ENCODE assay signal across 8 cellular contexts in the genomic region with DNA sequence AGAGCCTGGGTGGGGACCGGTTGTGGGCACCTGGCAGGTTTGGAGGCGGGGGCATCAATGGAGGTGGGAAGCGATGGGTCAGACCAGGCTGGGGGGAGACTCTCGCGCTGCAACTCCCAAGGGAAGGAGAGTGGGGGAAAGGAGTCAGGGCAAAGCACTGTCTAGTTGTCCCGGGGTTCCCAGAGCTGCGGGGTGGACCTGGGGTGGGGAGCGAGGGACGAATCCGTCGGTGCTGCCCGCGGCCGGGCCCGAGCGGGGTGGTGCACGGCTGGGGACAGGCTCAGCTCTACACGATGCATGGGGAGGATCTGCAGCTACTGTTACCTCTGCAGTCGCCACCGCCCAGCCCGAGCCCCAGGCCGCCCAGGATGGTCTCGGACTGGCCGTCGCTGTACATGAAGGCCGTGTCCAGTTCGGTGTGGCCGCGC. TPM values are rescaled to one million over a fixed set of nuclear protein-coding genes. Genes with fewer than 3 reads are reported as not detected.
A peak's percentile ranks its signal among the peaks of the same experiment; 100 is the strongest.
DNase-seq lines count a peak whose midpoint lies in the region; ATAC-seq, FAIRE-seq and TF ChIP-seq lines count a peak whose summit lies in the region.

No MANE protein-coding gene starts in this region.

- H2AFZ ChIP-seq in HCT116 (ENCODE audit: low read depth, low read length, poor library complexity, severe bottlenecking) (no peak overlapping the region), endothelial cell of umbilical vein (ENCODE audit: low read depth, low read length) (peak overlapping the region; percentile 73), neural cell (ENCODE audit: low read depth, low read length) (peak overlapping the region; percentile 37)

- H3K4me3 ChIP-seq in HCT116 (replicated peaks in 1 of 2; ENCODE audit: low read depth in 1 of 2, low read length in 2 of 2) (peak overlapping the region; percentile 87 to 88), SJSA1 (peak overlapping the region; percentile 88), endothelial cell of umbilical vein (replicated peaks in 1 of 3; ENCODE audit: insufficient read depth in 1 of 3, low read depth in 1 of 3, low read length in 3 of 3) (peak overlapping the region; percentile 45 to 83 (median 69)), neural cell (ENCODE audit: low read length) (peak overlapping the region; percentile 98)

- intact Hi-C loops in HCT116 (cut with micrococcal nuclease): no loop called here
- intact Hi-C loops in endothelial cell of umbilical vein (cut with micrococcal nuclease): loop anchor here (5.0 kb wide), 1 partner anchor 1176 kb away; a partner anchor contains a TSS

- POLR2A ChIA-PET in HCT116 (lab: Charles Lee): no interaction called here
- POLR2A ChIA-PET in endothelial cell of umbilical vein (lab: Charles Lee): no interaction called here

- peak; percentile 37 for ATAC-seq in HCT116

- H3K4me1 ChIP-seq in HCT116 (ENCODE audit: control insufficient read depth in 1 of 2, insufficient read depth in 2 of 2, low read length in 2 of 2) (peaks cover 18 to 47% of the 10 kb centered on the region in 2 experiments; a peak in 3 of 4 replicates), SJSA1 (replicated peaks) (peaks cover 30% of the 10 kb centered on the region), endothelial cell of umbilical vein (ENCODE audit: control insufficient read depth, extremely low read depth, insufficient read depth, low read length) (peaks cover 21% of the 10 kb centered on the region)

- RAD21 ChIA-PET in HCT116 (lab: Charles Lee; ENCODE audit: low non-redundant PET in 1 of 2, low total read pairs in 2 of 2, uncharacterized antibody in 2 of 2, unreplicated experiment in 2 of 2): no interaction called here

- dilution Hi-C loops in endothelial cell of umbilical vein (cut with MboI; ENCODE audit: extremely low pct_ligation_motif_present, low sequenced_read_pairs): no loop called here

- no peak for FAIRE-seq in endothelial cell of umbilical vein (lab: Jason Lieb, UNC)

- DNase-seq in COLO668 (lab: John Stamatoyannopoulos, UW; ENCODE audit: unreplicated experiment) (peak; percentile 73), HCT116 (ENCODE audit: low read depth, low spot score) (no peak), SJSA1 (ENCODE audit: low read depth in 1 of 2, low spot score in 2 of 2) (no peak), endothelial cell of umbilical vein (ENCODE audit: low read depth, low spot score) (no peak), KG1 (lab: John Stamatoyannopoulos, UW) (no peak), NCI-H2029 treated with DMSO at 0.1 percent for 48 hours (lab: John Stamatoyannopoulos, UW) (no peak)
- DNase-seq in activated CD4-positive, CD25-positive, alpha-beta regulatory T cell treated with anti-CD3 and anti-CD28 coated beads, Interleukin-2, amount 50 U/mL, for 72 hours: no peak

- no peak for TF ChIP-seq CTCF in HCT116 (IDR thresholded peaks at IDR 0.05 in 2 of 3, conservative IDR thresholded peaks at IDR 0.05 in 1 of 3; ENCODE audit: borderline replicate concordance in 1 of 3, insufficient read depth in 1 of 3, low read depth in 2 of 3, low read length in 2 of 3)
- TF ChIP-seq CTCF in endothelial cell of umbilical vein (IDR thresholded peaks at IDR 0.05; ENCODE audit: extremely low read depth in 1 of 2, insufficient read depth in 1 of 2, low read depth in 1 of 2, low read length in 2 of 2): no peak
- TF ChIP-seq CTCF in neural cell (IDR thresholded peaks at IDR 0.05; ENCODE audit: poor library complexity, severe bottlenecking): no peak

- H3K36me3 ChIP-seq in HCT116 (ENCODE audit: control insufficient read depth in 1 of 2, insufficient read depth in 2 of 2, low read length in 2 of 2) (peaks cover 3 to 14% of the 10 kb centered on the region in 2 experiments; a peak in 3 of 4 replicates), SJSA1 (peaks cover 39% of the 10 kb centered on the region), endothelial cell of umbilical vein (ENCODE audit: control insufficient read depth in 2 of 2, extremely low read depth in 1 of 2, insufficient read depth in 2 of 2, low read length in 2 of 2) (peaks cover 0 to 8% of the 10 kb centered on the region in 2 experiments), neural cell (ENCODE audit: insufficient read depth, low read length) (no peaks in the 10 kb centered on the region)

- H3K27me3 ChIP-seq in HCT116 (ENCODE audit: insufficient read depth, low read length): no peaks in the 10 kb centered on the region
- no peaks in the 10 kb centered on the region for H3K27me3 ChIP-seq in SJSA1 (replicated peaks)
- no peaks in the 10 kb centered on the region for H3K27me3 ChIP-seq in endothelial cell of umbilical vein (ENCODE audit: control insufficient read depth in 2 of 2, insufficient read depth in 2 of 2, low read length in 2 of 2)
- no peaks in the 10 kb centered on the region for H3K27me3 ChIP-seq in neural cell (ENCODE audit: insufficient read depth, low read depth, low read length)

- BruUV-seq in HCT116 (replicated peaks; lab: Mats Ljungman, UMichigan) (no TSS peak), endothelial cell of umbilical vein (replicated peaks; lab: Mats Ljungman, UMichigan) (TSS peak; percentile 38)

- TF ChIP-seq RAD21 in HCT116 (IDR thresholded peaks at IDR 0.05; ENCODE audit: low read depth) (no peak), neural cell (conservative IDR thresholded peaks at IDR 0.05) (no peak)

- no peaks in the 10 kb centered on the region for H3K9me2 ChIP-seq in HCT116 (ENCODE audit: insufficient read depth)
- no peaks in the 10 kb centered on the region for H3K9me2 ChIP-seq in neural cell (ENCODE audit: insufficient read depth, low read length)

- H3K9me3 ChIP-seq in HCT116 (ENCODE audit: control insufficient read depth in 1 of 2, insufficient read depth in 1 of 2, low read depth in 1 of 2, low read length in 2 of 2) (no peaks in the 10 kb centered on the region), SJSA1 (replicated peaks) (no peaks in the 10 kb centered on the region), endothelial cell of umbilical vein (replicated peaks; ENCODE audit: control insufficient read depth, insufficient read depth, low read length) (no peaks in the 10 kb centered on the region), neural cell (ENCODE audit: low read length) (no peaks in the 10 kb centered on the region)

- peak overlapping the region; percentile 97 for H3K9ac ChIP-seq in HCT116 (ENCODE audit: low read length)
- peak overlapping the region; percentile 71 for H3K9ac ChIP-seq in endothelial cell of umbilical vein (replicated peaks; ENCODE audit: extremely low read depth, insufficient read depth, low read length)
- peak overlapping the region; percentile 90 for H3K9ac ChIP-seq in neural cell (ENCODE audit: low read length)

- no peaks in the 10 kb centered on the region for H3F3A ChIP-seq in neural cell (ENCODE audit: insufficient read depth, low read length, poor library complexity, severe bottlenecking)

- CTCF ChIA-PET in HCT116 (lab: Charles Lee): no interaction called here
- CTCF ChIA-PET in endothelial cell of umbilical vein (lab: Charles Lee): interaction anchor here (1.0 to 1.9 kb wide), 3 partner anchors 60 to 349 kb away, joined by 3 to 7 read pairs (median 3); a partner anchor contains a TSS

- TF ChIP-seq EP300 in neural cell (conservative IDR thresholded peaks at IDR 0.05; ENCODE audit: poor library complexity, severe bottlenecking): no peak

- H3K27ac ChIP-seq in HCT116 (ENCODE audit: low read depth, low read length): peak overlapping the region; percentile 82
- H3K27ac ChIP-seq in SJSA1: no peak overlapping the region
- H3K27ac ChIP-seq in endothelial cell of umbilical vein (ENCODE audit: insufficient read depth, low read depth, low read length): peak overlapping the region; percentile 58
- H3K27ac ChIP-seq in neural cell (ENCODE audit: low read length): peak overlapping the region; percentile 47

- no peaks in the 10 kb centered on the region for H3K9me1 ChIP-seq in endothelial cell of umbilical vein (replicated peaks; ENCODE audit: control insufficient read depth, extremely low read depth, insufficient read depth, low read length)

- H3K79me2 ChIP-seq in HCT116 (ENCODE audit: insufficient read depth, low read length) (peaks cover 33% of the 10 kb centered on the region), endothelial cell of umbilical vein (ENCODE audit: control insufficient read depth, insufficient read depth, low read length) (peaks cover 12% of the 10 kb centered on the region), neural cell (replicated peaks; ENCODE audit: insufficient read depth, low read length) (peaks cover 12% of the 10 kb centered on the region)

- H4K20me1 ChIP-seq in HCT116 (ENCODE audit: insufficient read depth) (no peaks in the 10 kb centered on the region), endothelial cell of umbilical vein (replicated peaks; ENCODE audit: control insufficient read depth, extremely low read depth, insufficient read depth, low read length) (no peaks in the 10 kb centered on the region), neural cell (ENCODE audit: insufficient read depth) (no peaks in the 10 kb centered on the region)

- H3K4me2 ChIP-seq in HCT116 (ENCODE audit: low read length): peak overlapping the region; percentile 100
- peak overlapping the region; percentile 65 for H3K4me2 ChIP-seq in endothelial cell of umbilical vein (ENCODE audit: insufficient read depth, low read length)
- H3K4me2 ChIP-seq in neural cell (ENCODE audit: low read length): peak overlapping the region; percentile 75

- TF ChIP-seq POLR2A in HCT116 (IDR thresholded peaks at IDR 0.05; ENCODE audit: borderline replicate concordance, extremely low read depth, insufficient read depth, insufficient read length) (no peak), endothelial cell of umbilical vein (IDR thresholded peaks at IDR 0.05; ENCODE audit: low read depth, low read length) (no peak)

RNA-seq across cellular contexts. Expression of a gene that starts 0.4 kb away (rescaled TPM):
- total RNA-seq in HCT116 (2021; ENCODE audit: unreplicated experiment) (90.8 TPM), endothelial cell of umbilical vein (45.2 and 48.0 TPM in 2 replicates)
- polyA plus RNA-seq in HCT116 (2012): 83.3 and 105 TPM in 2 replicates
- total RNA-seq in SJSA1 (2014; rRNA removed; shearing (Covaris generic)): 79.7 and 94.5 TPM in 2 replicates
- polyA plus RNA-seq in endothelial cell of umbilical vein (69.9 and 70.7 TPM in 2 replicates), neural cell (50.6 and 61.7 TPM in 2 replicates)
- polyA plus RNA-seq in endothelial cell of umbilical vein (2011; cell fraction: cytosol; rRNA removed): 41.8 and 47.3 TPM in 2 replicates
- 17.2 and 23.4 TPM in 2 replicates for polyA plus RNA-seq in endothelial cell of umbilical vein (2011; cell fraction: nucleus; rRNA removed)
- polyA plus RNA-seq in endothelial cell of umbilical vein (2012): 39.8 and 41.1 TPM in 2 replicates
- polyA minus RNA-seq in endothelial cell of umbilical vein (25.8 and 29.4 TPM in 2 replicates), neural cell (39.6 and 50.9 TPM in 2 replicates)
- 40.7 TPM for polyA minus RNA-seq in endothelial cell of umbilical vein (2011; cell fraction: cytosol; rRNA and poly(A)+ RNA removed)
- polyA minus RNA-seq in endothelial cell of umbilical vein (2011; cell fraction: nucleus; rRNA and poly(A)+ RNA removed): 10.5 and 13.2 TPM in 2 replicates

RNA-seq across cellular contexts. Expression of a gene that starts 0.6 kb away (rescaled TPM):
- total RNA-seq in HCT116 (2021; ENCODE audit: unreplicated experiment) (11.1 TPM), endothelial cell of umbilical vein (15.3 and 17.6 TPM in 2 replicates)
- 10.7 and 12.2 TPM in 2 replicates for polyA plus RNA-seq in HCT116 (2012)
- 11.5 and 14.8 TPM in 2 replicates for total RNA-seq in SJSA1 (2014; rRNA removed; shearing (Covaris generic))
- polyA plus RNA-seq in endothelial cell of umbilical vein (32.6 and 42.1 TPM in 2 replicates), neural cell (31.8 and 48.3 TPM in 2 replicates)
- polyA plus RNA-seq in endothelial cell of umbilical vein (2011; cell fraction: cytosol; rRNA removed): 16.2 and 21.9 TPM in 2 replicates
- 21.5 and 21.8 TPM in 2 replicates for polyA plus RNA-seq in endothelial cell of umbilical vein (2011; cell fraction: nucleus; rRNA removed)
- polyA plus RNA-seq in endothelial cell of umbilical vein (2012): 9.5 and 11.5 TPM in 2 replicates
- polyA minus RNA-seq in endothelial cell of umbilical vein (16.0 and 24.0 TPM in 2 replicates), neural cell (25.6 and 34.1 TPM in 2 replicates)
- polyA minus RNA-seq in endothelial cell of umbilical vein (2011; cell fraction: cytosol; rRNA and poly(A)+ RNA removed): 9.8 TPM
- polyA minus RNA-seq in endothelial cell of umbilical vein (2011; cell fraction: nucleus; rRNA and poly(A)+ RNA removed): 9.7 and 11.7 TPM in 2 replicates

RNA-seq across cellular contexts. Expression of a gene that starts 22.9 kb away (rescaled TPM):
- total RNA-seq in HCT116 (2021; ENCODE audit: unreplicated experiment) (1.7 TPM), endothelial cell of umbilical vein (0.49 and 0.85 TPM in 2 replicates)
- polyA plus RNA-seq in HCT116 (2012): 0.74 and 0.86 TPM in 2 replicates
- 0.21 and 0.53 TPM in 2 replicates for total RNA-seq in SJSA1 (2014; rRNA removed; shearing (Covaris generic))
- polyA plus RNA-seq in endothelial cell of umbilical vein (0.50 and 0.51 TPM in 2 replicates), neural cell (2.9 and 5.1 TPM in 2 replicates)
- polyA plus RNA-seq in endothelial cell of umbilical vein (2011; cell fraction: cytosol; rRNA removed): 0.17 TPM in 2 replicates
- polyA plus RNA-seq in endothelial cell of umbilical vein (2011; cell fraction: nucleus; rRNA removed): 1.6 and 2.2 TPM in 2 replicates
- polyA plus RNA-seq in endothelial cell of umbilical vein (2012): 0.09 and 0.15 TPM in 2 replicates
- polyA minus RNA-seq in endothelial cell of umbilical vein (0.38 and 0.56 TPM in 2 replicates), neural cell (0.73 and 1.2 TPM in 2 replicates)
- not detected for polyA minus RNA-seq in endothelial cell of umbilical vein (2011; cell fraction: cytosol; rRNA and poly(A)+ RNA removed)
- 1.0 and 1.2 TPM in 2 replicates for polyA minus RNA-seq in endothelial cell of umbilical vein (2011; cell fraction: nucleus; rRNA and poly(A)+ RNA removed)

RNA-seq across cellular contexts. Expression of a gene that starts 59.9 kb away (rescaled TPM):
- 79.3 TPM for total RNA-seq in HCT116 (2021; ENCODE audit: unreplicated experiment)
- polyA plus RNA-seq in HCT116 (2012): 42.9 and 48.8 TPM in 2 replicates
- total RNA-seq in SJSA1 (2014; rRNA removed; shearing (Covaris generic)): 59.9 and 60.0 TPM in 2 replicates
- 47.7 and 49.4 TPM in 2 replicates for total RNA-seq in endothelial cell of umbilical vein
- polyA plus RNA-seq in endothelial cell of umbilical vein: 27.2 and 33.6 TPM in 2 replicates
- 48.3 and 59.0 TPM in 2 replicates for polyA plus RNA-seq in endothelial cell of umbilical vein (2011; cell fraction: cytosol; rRNA removed)
- 28.7 and 32.2 TPM in 2 replicates for polyA plus RNA-seq in endothelial cell of umbilical vein (2011; cell fraction: nucleus; rRNA removed)
- 29.9 and 42.7 TPM in 2 replicates for polyA plus RNA-seq in endothelial cell of umbilical vein (2012)
- polyA minus RNA-seq in endothelial cell of umbilical vein: 19.2 and 19.9 TPM in 2 replicates
- 25.6 TPM for polyA minus RNA-seq in endothelial cell of umbilical vein (2011; cell fraction: cytosol; rRNA and poly(A)+ RNA removed)
- polyA minus RNA-seq in endothelial cell of umbilical vein (2011; cell fraction: nucleus; rRNA and poly(A)+ RNA removed): 7.3 and 11.7 TPM in 2 replicates
- polyA plus RNA-seq in neural cell: 42.5 and 50.2 TPM in 2 replicates
- polyA minus RNA-seq in neural cell: 28.2 and 36.3 TPM in 2 replicates
